In genomic region chr3:42439461-42440075, GRCh38 we compare ENCODE assay signal across 20 cellular contexts. TPM values are rescaled to one million over a fixed set of nuclear protein-coding genes. Genes with fewer than 3 reads are reported as not detected.
"Had no signal": no experiment of that assay in that cellular context is flagged by ENCODE, and none has a peak within 500 bp of the region (broad histone marks: within the 10 kb centered on the region; RNA-seq: fewer than 3 reads in every experiment).

No MANE protein-coding gene starts in this region.

- H3K9me3 Mint-ChIP-seq: activated T-cell treated with anti-CD3 and anti-CD28 coated beads, Interleukin-2, amount 50 U/mL, for 24 hours had no signal

- H3K36me3 ChIP-seq: breast epithelium, heart right ventricle, left ventricle myocardium inferior, right atrium auricular region, stomach had no signal

- H3K4me1 Mint-ChIP-seq: activated CD8-positive, alpha-beta memory T cell treated with anti-CD3 and anti-CD28 coated beads, Interleukin-2, amount 10 ng/mL, durations not matched to agents 7 days and 5 days had no signal

- H3K27me3 ChIP-seq: breast epithelium, right atrium auricular region had no signal

- H3K27ac ChIP-seq: breast epithelium, heart right ventricle, left ventricle myocardium inferior, parathyroid adenoma, right atrium auricular region, skin epidermis, stomach had no signal

- H3K4me3 ChIP-seq: breast epithelium, heart right ventricle, left ventricle myocardium inferior, right atrium auricular region, skin epidermis, stomach had no signal

- H3K4me1 ChIP-seq: breast epithelium, heart right ventricle, left ventricle myocardium inferior, parathyroid adenoma, right atrium auricular region, stomach had no signal

- H3K36me3 Mint-ChIP-seq: activated CD8-positive, alpha-beta memory T cell treated with anti-CD3 and anti-CD28 coated beads, Interleukin-2, amount 10 ng/mL, durations not matched to agents 7 days and 5 days; activated naive CD8-positive, alpha-beta T cell had no signal

- H3K9me3 ChIP-seq: breast epithelium, heart right ventricle, left ventricle myocardium inferior, right atrium auricular region, stomach had no signal

- H3K27ac Mint-ChIP-seq: activated CD8-positive, alpha-beta memory T cell treated with anti-CD3 and anti-CD28 coated beads, Interleukin-2, amount 10 ng/mL, durations not matched to agents 7 days and 5 days; activated naive CD8-positive, alpha-beta T cell; activated T-cell treated with anti-CD3 and anti-CD28 coated beads, Interleukin-2, amount 50 U/mL, for 24 hours had no signal

- DNase-seq: activated CD4-positive, alpha-beta T cell treated with anti-CD3 and anti-CD28 coated beads for 1 hour; activated CD4-positive, alpha-beta T cell treated with anti-CD3 and anti-CD28 coated beads, Interleukin-2, amount 50 U/mL, for 48 hours; activated CD8-positive, alpha-beta memory T cell treated with anti-CD3 and anti-CD28 coated beads, Interleukin-2, amount 10 ng/mL, durations not matched to agents 7 days and 5 days; activated effector memory CD4-positive, alpha-beta T cell treated with anti-CD3 and anti-CD28 coated beads, Interleukin-2, amount 50 U/mL, for 16 hours; activated T-cell treated with anti-CD3 and anti-CD28 coated beads, Interleukin-2, amount 50 U/mL, for 24 hours; foreskin melanocyte; heart right ventricle; kidney; left ventricle myocardium inferior; mesenchymal stem cell; stomach; T1000 had no signal

- ATAC-seq: activated CD8-positive, alpha-beta memory T cell treated with anti-CD3 and anti-CD28 coated beads, Interleukin-2, amount 10 ng/mL, durations not matched to agents 7 days and 5 days; heart right ventricle had no signal

- H3K4me3 Mint-ChIP-seq: activated CD8-positive, alpha-beta memory T cell treated with anti-CD3 and anti-CD28 coated beads, Interleukin-2, amount 10 ng/mL, durations not matched to agents 7 days and 5 days; activated naive CD8-positive, alpha-beta T cell; activated T-cell treated with anti-CD3 and anti-CD28 coated beads, Interleukin-2, amount 50 U/mL, for 24 hours; neural crest cell had no signal

- H3K27me3 Mint-ChIP-seq: activated naive CD8-positive, alpha-beta T cell had no signal

- H3K9ac ChIP-seq: parathyroid adenoma had no signal

RNA-seq across cellular contexts. Expression of gene LYZL4, which starts 29.2 kb away (rescaled TPM):
- total RNA-seq: activated CD8-positive, alpha-beta memory T cell treated with anti-CD3 and anti-CD28 coated beads, Interleukin-2, amount 10 ng/mL, durations not matched to agents 7 days and 5 days; breast epithelium; chondrocyte; endothelial cell of umbilical vein; heart right ventricle; kidney; left ventricle myocardium inferior; neural crest cell; right atrium auricular region; stomach had no signal
- polyA plus RNA-seq: heart right ventricle, stomach had no signal
